ENCODE assay signal across 7 cellular contexts in the genomic region with DNA sequence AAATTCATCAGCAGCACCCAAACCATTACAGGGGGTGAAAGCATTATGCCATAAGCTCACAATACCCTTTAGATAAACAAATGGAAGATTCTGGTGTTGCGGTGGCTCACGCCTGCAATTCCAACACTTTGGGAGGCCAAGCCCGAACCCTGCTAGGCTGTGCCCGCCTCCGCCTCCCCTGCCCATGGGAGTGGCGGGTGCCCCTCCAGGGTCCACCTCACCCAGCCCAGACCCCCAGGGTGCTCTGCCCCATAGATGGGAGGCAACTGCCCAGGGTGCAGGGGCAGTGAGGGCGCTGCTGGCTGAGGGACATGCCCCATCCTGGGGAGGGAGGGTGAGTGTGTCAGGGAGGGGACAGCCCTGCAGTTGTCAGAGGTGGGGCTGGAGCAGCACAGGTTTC. TPM values are rescaled to one million over a fixed set of nuclear protein-coding genes. Genes with fewer than 3 reads are reported as not detected.
"Had no signal": no experiment of that assay in that cellular context is flagged by ENCODE, and none has a peak within 500 bp of the region (broad histone marks: within the 10 kb centered on the region; RNA-seq: fewer than 3 reads in every experiment).

No MANE protein-coding gene starts in this region.

- H3K27ac ChIP-seq: HL-60 had no signal

- DNase-seq: IMR-90, KBM-7, KG1 had no signal

- ATAC-seq: HepG2, K562 had no signal

- H3K4me3 Mint-ChIP-seq: IgD-negative memory B cell had no signal

- H3K4me3 ChIP-seq: K562 had no signal

- H3K27ac Mint-ChIP-seq: IgD-negative memory B cell had no signal

- H3K4me1 Mint-ChIP-seq: IgD-negative memory B cell had no signal

RNA-seq across cellular contexts. Expression of gene SIGLECL1, which starts 10.0 kb away (rescaled TPM):
- polyA plus RNA-seq: HepG2, IgD-negative memory B cell, IMR-90, K562 had no signal

RNA-seq across cellular contexts. Expression of gene CD33, which starts 16.0 kb away (rescaled TPM):
- polyA plus RNA-seq: HepG2, IMR-90 had no signal
